ENCODE assay signal across 12 cellular contexts in the genomic region with DNA sequence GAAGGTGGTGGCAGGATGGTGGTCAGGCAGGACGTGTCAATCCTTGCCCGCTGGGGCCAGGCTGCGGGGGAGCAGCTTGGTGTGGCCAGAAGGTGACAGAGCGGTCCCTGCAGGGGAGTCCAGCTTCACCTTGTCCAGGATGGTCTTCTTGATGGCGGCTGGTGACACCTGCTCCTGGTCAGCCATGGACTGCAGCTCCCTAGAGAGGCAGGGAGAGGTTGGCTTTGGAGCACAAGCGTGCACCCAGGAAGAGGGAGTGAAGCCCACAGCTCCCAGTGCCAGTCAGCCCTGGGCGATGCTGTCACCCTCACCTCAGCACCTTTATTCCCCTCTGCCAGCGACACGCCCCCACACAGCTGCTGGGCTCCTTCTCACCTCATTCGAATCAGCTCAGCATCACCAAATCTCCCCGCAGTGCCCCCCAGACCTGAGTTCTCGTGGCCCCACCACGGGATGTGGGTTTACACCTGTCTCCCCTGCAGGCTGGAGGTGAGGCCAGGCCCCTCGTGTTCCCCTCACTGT. TPM values are rescaled to one million over a fixed set of nuclear protein-coding genes. Genes with fewer than 3 reads are reported as not detected.
DNase-seq lines count a peak whose midpoint lies in the region; TF ChIP-seq lines count a peak whose summit lies in the region.
"Had no signal": no experiment of that assay in that cellular context is flagged by ENCODE, and none has a peak within 500 bp of the region (broad histone marks: within the 10 kb centered on the region; RNA-seq: fewer than 3 reads in every experiment).

No MANE protein-coding gene starts in this region.

- no peak overlapping the region for H2AFZ ChIP-seq in neuronal stem cell (ENCODE audit: low read length)

- H3K27ac ChIP-seq in RWPE1: peak overlapping the region; percentile 98
- H3K27ac ChIP-seq in neuronal stem cell (replicated peaks; ENCODE audit: low read length): no peak overlapping the region

- POLR2A ChIA-PET in RWPE1 (lab: Yijun Ruan, JAX; ENCODE audit: low non-redundant PET): no interaction called here

- H3K18ac ChIP-seq in neuronal stem cell (ENCODE audit: low read length): no peak overlapping the region

- H3K27me3 Mint-ChIP-seq in chondrocyte (ENCODE audit: low read depth): no peaks in the 10 kb centered on the region

- WGBS in neuronal stem cell (ENCODE audit: extremely low coverage in 2 of 2, insufficient read length in 2 of 2, insufficient replicate concordance in 1 of 2), 2 donors: no CpG with 5 or more reads among the region's 14 CpGs

- H3K4me2 ChIP-seq in neuronal stem cell (ENCODE audit: insufficient read depth, low read length, poor library complexity, severe bottlenecking): no peak overlapping the region

- H3K9me3 ChIP-seq in neuronal stem cell (replicated peaks in 1 of 2; ENCODE audit: control insufficient read depth in 2 of 2, insufficient read depth in 1 of 2, low read depth in 1 of 2, low read length in 2 of 2): no peaks in the 10 kb centered on the region

- peaks cover 0 to 9% (median 0%) of the 10 kb centered on the region in 3 experiments for H3K27me3 ChIP-seq in neuronal stem cell (ENCODE audit: control insufficient read depth in 3 of 3, insufficient read depth in 3 of 3, low read depth in 1 of 3, low read length in 3 of 3)

- peak overlapping the region; percentile 8 for H3K14ac ChIP-seq in neuronal stem cell (ENCODE audit: low read length)

- H3K4me1 ChIP-seq in neuronal stem cell (ENCODE audit: control insufficient read depth in 2 of 2, insufficient read depth in 1 of 2, low read depth in 1 of 2, low read length in 2 of 2): peaks cover 11 to 13% of the 10 kb centered on the region in 2 donors

- DNase-seq in RWPE1 (ENCODE audit: low spot score): no peak
- DNase-seq in chondrocyte (ENCODE audit: low spot score): peak; percentile 94
- no peak for DNase-seq in neuronal stem cell (ENCODE audit: low spot score)
- DNase-seq in hepatic stellate cell (ENCODE audit: low spot score): no peak
- no peak for DNase-seq in putamen (ENCODE audit: low spot score)
- DNase-seq in NCI-H446 (lab: John Stamatoyannopoulos, UW): no peak
- DNase-seq: NCI-H1694, NCI-H2107, NCI-H774, T-helper 1 cell had no signal

- CTCF ChIA-PET in RWPE1 (lab: Yijun Ruan, JAX): interaction anchor here (0.8 kb wide), 1 partner anchor 26 kb away, joined by 4 read pairs; no protein-coding TSS in a partner anchor

- peaks cover 25% of the 10 kb centered on the region for H3K79me1 ChIP-seq in neuronal stem cell (ENCODE audit: low read depth, low read length)

- no peaks in the 10 kb centered on the region for H3K9me3 Mint-ChIP-seq in chondrocyte (ENCODE audit: low read depth)

- no peak for TF ChIP-seq CTCF in RWPE1 (conservative IDR thresholded peaks at IDR 0.05; ENCODE audit: low read depth)
- TF ChIP-seq CTCF in chondrocyte (IDR thresholded peaks at IDR 0.05): no peak

- no peak overlapping the region for H4K91ac ChIP-seq in neuronal stem cell (ENCODE audit: low read depth, low read length, poor library complexity)

- peak overlapping the region; percentile 82 for H2BK5ac ChIP-seq in neuronal stem cell (ENCODE audit: low read length)

- H2BK15ac ChIP-seq in neuronal stem cell (ENCODE audit: low read length): peak overlapping the region; percentile 43

- H3K27ac Mint-ChIP-seq in chondrocyte (ENCODE audit: unreplicated experiment): no peak overlapping the region

- no peak overlapping the region for H2BK12ac ChIP-seq in neuronal stem cell (ENCODE audit: low read length)

- H2AK5ac ChIP-seq in neuronal stem cell (ENCODE audit: low read depth, low read length): peak overlapping the region; percentile 5

- H2BK120ac ChIP-seq in neuronal stem cell (ENCODE audit: low read depth, low read length): no peak overlapping the region

- H3K36me3 ChIP-seq in neuronal stem cell (replicated peaks in 1 of 2; ENCODE audit: control insufficient read depth in 2 of 2, insufficient read depth in 2 of 2, low read length in 2 of 2): peaks cover 6 to 29% of the 10 kb centered on the region in 2 donors

- H3K4me3 ChIP-seq in neuronal stem cell (ENCODE audit: low read length in 2 of 2): peak overlapping the region in 1 of 2 donors; percentile 16

- no peak overlapping the region for H3K9ac ChIP-seq in neuronal stem cell (ENCODE audit: low read depth, low read length, poor library complexity)

- peaks cover 30% of the 10 kb centered on the region for H3K4me1 Mint-ChIP-seq in chondrocyte (ENCODE audit: low read depth)

- peak overlapping the region; percentile 65 for H4K8ac ChIP-seq in neuronal stem cell (ENCODE audit: low read depth, low read length)

- no peak overlapping the region for H3K4ac ChIP-seq in neuronal stem cell (ENCODE audit: low read length)

- peaks cover 10% of the 10 kb centered on the region for H3K36me3 Mint-ChIP-seq in chondrocyte (ENCODE audit: low read depth)

- peak overlapping the region; percentile 80 for H3K23ac ChIP-seq in neuronal stem cell (ENCODE audit: low read depth, low read length, poor library complexity)

- TF ChIP-seq POLR2A in GM15510 (IDR thresholded peaks at IDR 0.05; ENCODE audit: borderline replicate concordance, extremely low read depth, insufficient read length): peak; percentile 11

- H3K4me3 Mint-ChIP-seq in chondrocyte (ENCODE audit: unreplicated experiment): no peak overlapping the region

RNA-seq across cellular contexts. Expression of gene PYCR1, which starts 3.9 kb away (rescaled TPM):
- 154 to 235 TPM (median 224 TPM) in 3 replicates for total RNA-seq in chondrocyte
- polyA plus RNA-seq in neuronal stem cell (2013, experiment 1 of 2): 53.9 TPM
- 52.1 TPM for polyA plus RNA-seq in neuronal stem cell (2013, experiment 2 of 2)

RNA-seq across cellular contexts. Expression of gene MAFG, which starts 5.7 kb away (rescaled TPM):
- total RNA-seq in chondrocyte: 28.3 to 38.1 TPM (median 37.8 TPM) in 3 replicates
- polyA plus RNA-seq in neuronal stem cell (2013, experiment 1 of 2): 16.1 TPM
- polyA plus RNA-seq in neuronal stem cell (2013, experiment 2 of 2): 17.2 TPM

RNA-seq across cellular contexts. Expression of gene MYADML2, which starts 13.8 kb away (rescaled TPM):
- total RNA-seq in chondrocyte: not detected in 3 replicates
- 0.03 TPM for polyA plus RNA-seq in neuronal stem cell (2013, experiment 1 of 2)
- 0.03 TPM for polyA plus RNA-seq in neuronal stem cell (2013, experiment 2 of 2)
- polyA plus RNA-seq: BJ had no signal

RNA-seq across cellular contexts. Expression of gene SIRT7, which starts 15.3 kb away (rescaled TPM):
- 14.5 to 16.0 TPM (median 15.8 TPM) in 3 replicates for total RNA-seq in chondrocyte
- polyA plus RNA-seq in neuronal stem cell (2013, experiment 1 of 2): 5.2 TPM
- polyA plus RNA-seq in neuronal stem cell (2013, experiment 2 of 2): 5.1 TPM

RNA-seq across cellular contexts. Expression of gene PCYT2, which starts 22.0 kb away (rescaled TPM):
- 28.5 to 32.5 TPM (median 28.8 TPM) in 3 replicates for total RNA-seq in chondrocyte
- 16.8 TPM for polyA plus RNA-seq in neuronal stem cell (2013, experiment 1 of 2)
- 15.9 TPM for polyA plus RNA-seq in neuronal stem cell (2013, experiment 2 of 2)
